26 cellular contexts compared by ENCODE assay signal in the genomic region with DNA sequence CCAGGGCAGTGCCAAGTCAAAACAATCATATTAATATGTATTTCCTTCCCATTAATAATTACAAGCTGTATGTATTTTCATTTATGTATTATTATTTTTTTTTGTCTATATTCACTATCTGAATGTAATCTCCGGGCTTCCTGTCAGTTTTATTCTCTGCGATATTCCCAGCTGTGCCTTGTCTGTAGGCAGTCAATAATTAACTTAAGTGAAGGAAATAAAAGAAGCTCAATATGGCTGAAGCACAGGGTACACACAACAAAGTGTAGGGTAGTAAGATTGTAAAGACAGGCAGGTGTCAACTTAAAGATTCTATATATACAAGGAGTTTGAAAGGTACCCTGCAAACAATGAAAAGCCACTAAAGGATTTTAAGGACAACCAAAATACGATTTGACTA.
DNase-seq lines count a peak whose midpoint lies in the region; ATAC-seq and TF ChIP-seq lines count a peak whose summit lies in the region.
"Had no signal": no experiment of that assay in that cellular context is flagged by ENCODE, and none has a peak within 500 bp of the region (broad histone marks: within the 10 kb centered on the region; RNA-seq: fewer than 3 reads in every experiment).

No MANE protein-coding gene starts in this region.

- WGBS in adrenal gland, 4 donors: 89 to 94% (median 90%) methylated on average over 3 of the region's 3 CpGs

- no peak for ATAC-seq in activated T-cell treated with anti-CD3 and anti-CD28 coated beads, Interleukin-2, amount 50 U/mL, for 72 hours (replicated peaks in 1 of 2)
- ATAC-seq in T-helper 17 cell (no peak), HG03025 (IDR thresholded peaks at IDR 0.05; ENCODE audit: low FRiP score, unreplicated experiment) (no peak)
- ATAC-seq: Right ventricle myocardium inferior, SK-N-SH treated with all-trans-retinoic acid at 6 μM for 48 hours had no signal

- intact Hi-C loops in adrenal gland (cut with DNase I): no loop called here

- no peak overlapping the region for H3K4me3 ChIP-seq in adrenal gland
- H3K4me3 ChIP-seq: PC-9, SJCRH30 had no signal

- H3K4me3 Mint-ChIP-seq in activated T-cell treated with anti-CD3 and anti-CD28 coated beads, Interleukin-2, amount 50 U/mL, for 72 hours: no peak overlapping the region
- no peak overlapping the region for H3K4me3 Mint-ChIP-seq in T-helper 17 cell

- peak overlapping the region; percentile 44 for H3K27ac Mint-ChIP-seq in activated T-cell treated with anti-CD3 and anti-CD28 coated beads, Interleukin-2, amount 50 U/mL, for 72 hours
- H3K27ac Mint-ChIP-seq in T-helper 17 cell: peak overlapping the region; percentile 77

- H3K27me3 Mint-ChIP-seq in activated T-cell treated with anti-CD3 and anti-CD28 coated beads, Interleukin-2, amount 50 U/mL, for 72 hours (ENCODE audit: low read depth): no peaks in the 10 kb centered on the region
- no peaks in the 10 kb centered on the region for H3K27me3 Mint-ChIP-seq in T-helper 17 cell

- H3K4me1 ChIP-seq in adrenal gland (replicated peaks in 1 of 2): no peaks in the 10 kb centered on the region
- H3K4me1 ChIP-seq: SJCRH30 had no signal

- H3K36me3 ChIP-seq in adrenal gland (replicated peaks in 1 of 2): peaks cover 0 to 34% of the 10 kb centered on the region in 2 donors

- no peak for DNase-seq in activated T-cell treated with anti-CD3 and anti-CD28 coated beads, Interleukin-2, amount 50 U/mL, for 72 hours
- DNase-seq in activated T-cell treated with anti-CD3 and anti-CD28 coated beads for 4 hours (no peak), T-helper 17 cell (no peak), kidney tubule cell (ENCODE audit: low spot score) (peak; percentile 17), renal cortical epithelial cell (ENCODE audit: low read depth) (peak; percentile 24), NCI-H748 (lab: John Stamatoyannopoulos, UW; ENCODE audit: unreplicated experiment) (no peak), adrenal gland (no peak)
- DNase-seq: DMS79, GF-D8, GOT3, HCEC 1CT, IMR-90, NCI-H1048, NCI-H1417, NCI-H187, NCI-H2081 treated with DMSO at 0.1 percent for 48 hours, NCI-H2171, NCI-H345, NCI-H510A treated with DMSO at 0.1 percent for 48 hours, NCI-H748 treated with DMSO at 0.1 percent for 48 hours, PC-9, SJCRH30 had no signal

- H3K27ac ChIP-seq in adrenal gland: no peak overlapping the region
- H3K27ac ChIP-seq: KMS-11, PC-9, SJCRH30 had no signal

- no peaks in the 10 kb centered on the region for H3K9me3 Mint-ChIP-seq in activated T-cell treated with anti-CD3 and anti-CD28 coated beads, Interleukin-2, amount 50 U/mL, for 72 hours

- H3K36me3 Mint-ChIP-seq in activated T-cell treated with anti-CD3 and anti-CD28 coated beads, Interleukin-2, amount 50 U/mL, for 72 hours (ENCODE audit: insufficient read depth in 2 of 2): peaks cover 10 to 31% of the 10 kb centered on the region in 2 donors
- peaks cover 20% of the 10 kb centered on the region for H3K36me3 Mint-ChIP-seq in T-helper 17 cell (ENCODE audit: low read depth)

- no peaks in the 10 kb centered on the region for H3K9me3 ChIP-seq in T-helper 17 cell (ENCODE audit: control insufficient read depth, low read length, poor library complexity, severe bottlenecking)
- no peaks in the 10 kb centered on the region for H3K9me3 ChIP-seq in adrenal gland (replicated peaks in 1 of 3)
- H3K9me3 ChIP-seq: SJCRH30 had no signal

- H3K27me3 ChIP-seq in adrenal gland: no peaks in the 10 kb centered on the region
- H3K27me3 ChIP-seq: SJCRH30 had no signal

- TF ChIP-seq CTCF in adrenal gland (IDR thresholded peaks at IDR 0.05): no peak

- no peak for TF ChIP-seq POLR2A in adrenal gland (IDR thresholded peaks at IDR 0.05)

- no peaks in the 10 kb centered on the region for H3K4me1 Mint-ChIP-seq in activated T-cell treated with anti-CD3 and anti-CD28 coated beads, Interleukin-2, amount 50 U/mL, for 72 hours (ENCODE audit: low read depth)
- peaks cover 12% of the 10 kb centered on the region for H3K4me1 Mint-ChIP-seq in T-helper 17 cell

Comparison
In these comparisons a context has a peak if more than half of its experiments do, and no peak if none do; other contexts are left out.
1. DNase-seq: peak in kidney tubule cell (single experiment) and renal cortical epithelial cell (single experiment); none in activated T-cell treated with anti-CD3 and anti-CD28 coated beads, Interleukin-2, amount 50 U/mL, for 72 hours (0 of 2), activated T-cell treated with anti-CD3 and anti-CD28 coated beads for 4 hours (single experiment), T-helper 17 cell (0 of 3), NCI-H748 (single experiment) and adrenal gland (0 of 7).